ENCODE assay signal across 14 cellular contexts in genomic region chr5:171606414-171607024, GRCh38.
DNase-seq lines count a peak whose midpoint lies in the region; ATAC-seq and TF ChIP-seq lines count a peak whose summit lies in the region.
"Had no signal": no experiment of that assay in that cellular context is flagged by ENCODE, and none has a peak within 500 bp of the region (broad histone marks: within the 10 kb centered on the region; RNA-seq: fewer than 3 reads in every experiment).

No MANE protein-coding gene starts in this region.

- H3K9me3 Mint-ChIP-seq in CD14-positive monocyte: peaks cover 0 to 12% (median 8%) of the 10 kb centered on the region in 7 donors
- peaks cover 33% of the 10 kb centered on the region for H3K9me3 Mint-ChIP-seq in GM23338

- intact Hi-C loops in CD14-positive monocyte (cut with micrococcal nuclease): no loop called here
- intact Hi-C loops in posterior vena cava (cut with DNase I): no loop called here

- no peaks in the 10 kb centered on the region for H3K27me3 ChIP-seq in GM23338 (ENCODE audit: insufficient read depth)
- H3K27me3 ChIP-seq in SJSA1 (replicated peaks): peaks cover 22% of the 10 kb centered on the region
- peaks cover 4% of the 10 kb centered on the region for H3K27me3 ChIP-seq in hepatocyte
- no peaks in the 10 kb centered on the region for H3K27me3 ChIP-seq in H7 (ENCODE audit: control insufficient read depth, insufficient read depth, low read length)
- H3K27me3 ChIP-seq: testis had no signal

- DNase-seq in CD14-positive monocyte (ENCODE audit: low spot score) (no peak), GM23338 (ENCODE audit: low spot score) (peak; percentile 43), SJSA1 (ENCODE audit: low read depth in 1 of 2, low spot score in 2 of 2) (peak; percentile 38 to 51), hepatocyte (ENCODE audit: low spot score) (no peak), posterior vena cava (ENCODE audit: low spot score) (no peak), H7 (no peak)
- DNase-seq in stimulated activated naive CD4-positive, alpha-beta T cell (lab: John Stamatoyannopoulos, UW): no peak
- DNase-seq: activated CD4-positive, CD25-positive, alpha-beta regulatory T cell; left cardiac atrium; NCI-H2107; testis had no signal

- peaks cover 25% of the 10 kb centered on the region for H3K4me1 Mint-ChIP-seq in CD14-positive monocyte
- H3K4me1 Mint-ChIP-seq in GM23338: no peaks in the 10 kb centered on the region

- H4K20me1 ChIP-seq in GM23338 (replicated peaks; ENCODE audit: insufficient read depth) (no peaks in the 10 kb centered on the region), hepatocyte (ENCODE audit: insufficient read depth, poor library complexity, severe bottlenecking) (no peaks in the 10 kb centered on the region)

- H3F3A ChIP-seq in GM23338 (replicated peaks; ENCODE audit: low read depth): no peaks in the 10 kb centered on the region

- H3K36me3 Mint-ChIP-seq in CD14-positive monocyte (no peaks in the 10 kb centered on the region), GM23338 (ENCODE audit: low read depth) (peaks cover 6% of the 10 kb centered on the region; the same call in 2 of the 3 replicates)
- H3K36me3 Mint-ChIP-seq: brain had no signal

- H2AFZ ChIP-seq in GM23338 (no peak overlapping the region), hepatocyte (no peak overlapping the region)

- H3K36me3 ChIP-seq in GM23338 (ENCODE audit: insufficient read depth): no peaks in the 10 kb centered on the region
- H3K36me3 ChIP-seq in SJSA1: no peaks in the 10 kb centered on the region
- no peaks in the 10 kb centered on the region for H3K36me3 ChIP-seq in hepatocyte (replicated peaks; ENCODE audit: insufficient read depth, low read depth)
- H3K36me3 ChIP-seq in H7 (replicated peaks; ENCODE audit: control insufficient read depth, insufficient read depth, low read length): no peaks in the 10 kb centered on the region

- peaks cover 9% of the 10 kb centered on the region; the same call in 1 of the 2 replicates for H3K9me2 ChIP-seq in GM23338 (ENCODE audit: insufficient read depth)
- H3K9me2 ChIP-seq in hepatocyte (replicated peaks; ENCODE audit: insufficient read depth): no peaks in the 10 kb centered on the region

- H3K27ac ChIP-seq in GM23338 (ENCODE audit: low read depth): no peak overlapping the region
- no peak overlapping the region for H3K27ac ChIP-seq in SJSA1
- H3K27ac ChIP-seq in hepatocyte: no peak overlapping the region
- H3K27ac ChIP-seq: skin epidermis, testis had no signal

- TF ChIP-seq CTCF in CD14-positive monocyte (IDR thresholded peaks at IDR 0.05): peak; percentile 62
- peak; percentile 56 to 78 for TF ChIP-seq CTCF in GM23338 (conservative IDR thresholded peaks at IDR 0.05; ENCODE audit: low read depth in 2 of 2)
- TF ChIP-seq CTCF in hepatocyte (IDR thresholded peaks at IDR 0.05; ENCODE audit: poor library complexity): peak; percentile 17

- 0 out of 2 replicates have a peak, but pooled peaks cover 3% of the 10 kb centered on the region for H3K9me3 ChIP-seq in SJSA1 (replicated peaks)
- H3K9me3 ChIP-seq in hepatocyte (ENCODE audit: low read depth): no peaks in the 10 kb centered on the region
- H3K9me3 ChIP-seq: testis had no signal

- no peak overlapping the region for H3K4me2 ChIP-seq in GM23338
- H3K4me2 ChIP-seq in hepatocyte: no peak overlapping the region

- H3K27me3 Mint-ChIP-seq in CD14-positive monocyte (ENCODE audit: low read depth in 3 of 3) (peaks cover 0 to 2% (median 1%) of the 10 kb centered on the region in 3 donors), GM23338 (ENCODE audit: insufficient read depth, low read depth, poor library complexity) (peaks cover 5% of the 10 kb centered on the region)

- ATAC-seq in GM23338: no peak
- ATAC-seq in esophagus mucosa: no peak
- ATAC-seq: left cardiac atrium had no signal

- H3K79me2 ChIP-seq in GM23338 (replicated peaks; ENCODE audit: insufficient read depth) (no peaks in the 10 kb centered on the region), hepatocyte (no peaks in the 10 kb centered on the region)

- H3K4me1 ChIP-seq in GM23338 (ENCODE audit: insufficient read depth) (no peaks in the 10 kb centered on the region), SJSA1 (replicated peaks) (no peaks in the 10 kb centered on the region), hepatocyte (ENCODE audit: insufficient read depth) (no peaks in the 10 kb centered on the region)
- H3K4me1 ChIP-seq: testis had no signal

- H3K4me3 ChIP-seq in GM23338: no peak overlapping the region
- H3K4me3 ChIP-seq in SJSA1: no peak overlapping the region
- H3K4me3 ChIP-seq in hepatocyte: no peak overlapping the region
- H3K4me3 ChIP-seq in H7 (ENCODE audit: insufficient read depth, low read depth, low read length): no peak overlapping the region
- H3K4me3 ChIP-seq: skin epidermis, testis had no signal

- no peak overlapping the region for H3K27ac Mint-ChIP-seq in CD14-positive monocyte
- no peak overlapping the region for H3K27ac Mint-ChIP-seq in GM23338
- H3K27ac Mint-ChIP-seq: brain had no signal

- H3K4me3 Mint-ChIP-seq in CD14-positive monocyte (no peak overlapping the region), GM23338 (no peak overlapping the region)
- H3K4me3 Mint-ChIP-seq: brain had no signal

TF ChIP-seq in GM23338, 12 proteins besides CTCF, POLR2A, EP300 and RAD21:
- TF ChIP-seq CREB1 (CRISPR knock-in tag; IDR thresholded peaks at IDR 0.05; ENCODE audit: low read depth) (peak; percentile 29; the same call in 1 of the 2 replicates), STAT1 (IDR thresholded peaks at IDR 0.05; ENCODE audit: unreplicated experiment) (no peak)
TF ChIP-seq in GM23338: peak in this region for 1.

Comparison
In these comparisons a context has a peak if more than half of its experiments do, and no peak if none do; other contexts are left out.
1. DNase-seq: peak in GM23338 (single experiment) and SJSA1 (2 of 2); none in CD14-positive monocyte (single experiment), hepatocyte (single experiment), posterior vena cava (single experiment), stimulated activated naive CD4-positive, alpha-beta T cell (0 of 6) and H7 (single experiment).
2. CTCF ChIP-seq: peak in every context shown above with its lines; median percentile 67 in GM23338; 62 in CD14-positive monocyte; 17 in hepatocyte.